In the genomic region with DNA sequence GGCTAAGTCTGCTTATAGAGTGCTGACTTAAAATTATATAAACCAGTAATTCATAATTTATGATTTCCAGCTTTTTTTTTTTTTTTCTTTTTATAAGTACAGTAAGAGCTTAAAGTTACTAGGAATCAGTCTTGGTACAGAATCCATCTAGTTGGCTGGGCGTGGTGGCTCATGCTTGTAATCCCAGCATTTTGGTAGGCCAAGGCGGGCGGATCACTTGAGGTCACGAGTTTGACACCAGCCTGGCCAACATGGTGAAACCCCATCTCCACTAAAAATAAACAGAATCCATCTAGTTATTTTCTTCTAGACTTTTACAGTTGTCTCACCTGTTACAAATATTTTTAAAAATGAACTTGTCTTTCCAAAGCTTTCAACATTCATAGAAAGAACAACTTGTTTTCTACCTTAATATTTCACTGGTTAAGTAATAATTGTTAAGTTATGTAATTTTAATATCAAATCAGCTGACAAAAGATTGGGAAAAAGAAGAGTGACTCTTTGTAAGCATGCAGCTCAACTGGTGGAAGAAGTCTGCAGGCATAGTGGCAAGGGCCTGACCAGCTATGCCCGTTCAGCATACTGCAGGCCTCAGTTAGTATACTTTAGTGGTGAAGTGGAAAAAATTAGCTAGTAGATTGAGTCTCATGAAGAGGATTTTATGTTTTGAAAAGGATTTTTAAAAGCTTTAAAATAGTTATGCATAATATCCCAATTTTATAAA, we compare ENCODE assay signal across 4 cellular contexts.
"Had no signal": no experiment of that assay in that cellular context is flagged by ENCODE, and none has a peak within 500 bp of the region (broad histone marks: within the 10 kb centered on the region; RNA-seq: fewer than 3 reads in every experiment).

No MANE protein-coding gene starts in this region.

- H3K4me1 Mint-ChIP-seq: GM23338, H9 had no signal

- H3K4me3 ChIP-seq: GM23338 had no signal

- H3K27ac Mint-ChIP-seq: GM23338, H9 had no signal

- H3K4me3 Mint-ChIP-seq: GM23338, H9 had no signal

- DNase-seq: H9, HCEC 1CT, IMR-90 had no signal

- ATAC-seq: GM23338 had no signal
